ENCODE assay signal across 1 cellular context in genomic region chr5:169867347-169867746, GRCh38.
TF ChIP-seq lines count a peak whose summit lies in the region.

No MANE protein-coding gene starts in this region.

TF ChIP-seq in K562, 482 proteins besides CTCF, POLR2A, EP300 and RAD21 (continued from another document):
- TF ChIP-seq DLX4 (CRISPR knock-in tag; IDR thresholded peaks at IDR 0.05) = no peak
- no peak for TF ChIP-seq JUN (IDR thresholded peaks at IDR 0.05; ENCODE audit: borderline replicate concordance, low read depth, low read length)
- TF ChIP-seq JUN (CRISPR knock-in tag; IDR thresholded peaks at IDR 0.05; ENCODE audit: borderline replicate concordance) = no peak
- no peak for TF ChIP-seq POU5F1 (IDR thresholded peaks at IDR 0.05; ENCODE audit: borderline replicate concordance, low read depth, low read length, partially characterized antibody)
- peak; percentile 19; the same call in 1 of the 2 replicates for TF ChIP-seq GATA2 (CRISPR knock-in tag; IDR thresholded peaks at IDR 0.05)
- no peak for TF ChIP-seq SMAD3 (CRISPR knock-in tag; conservative IDR thresholded peaks at IDR 0.05)
- TF ChIP-seq GATAD2B (IDR thresholded peaks at IDR 0.05; ENCODE audit: borderline replicate concordance) = 0 out of 2 replicates have a peak, but pooled peaks have one; percentile 40
- TF ChIP-seq ZBTB2 (IDR thresholded peaks at IDR 0.05) = peak; percentile 71
- TF ChIP-seq, protein P1, sequence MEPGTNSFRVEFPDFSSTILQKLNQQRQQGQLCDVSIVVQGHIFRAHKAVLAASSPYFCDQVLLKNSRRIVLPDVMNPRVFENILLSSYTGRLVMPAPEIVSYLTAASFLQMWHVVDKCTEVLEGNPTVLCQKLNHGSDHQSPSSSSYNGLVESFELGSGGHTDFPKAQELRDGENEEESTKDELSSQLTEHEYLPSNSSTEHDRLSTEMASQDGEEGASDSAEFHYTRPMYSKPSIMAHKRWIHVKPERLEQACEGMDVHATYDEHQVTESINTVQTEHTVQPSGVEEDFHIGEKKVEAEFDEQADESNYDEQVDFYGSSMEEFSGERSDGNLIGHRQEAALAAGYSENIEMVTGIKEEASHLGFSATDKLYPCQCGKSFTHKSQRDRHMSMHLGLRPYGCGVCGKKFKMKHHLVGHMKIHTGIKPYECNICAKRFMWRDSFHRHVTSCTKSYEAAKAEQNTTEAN (CRISPR knock-in tag; IDR thresholded peaks at IDR 0.05) = no peak
- peak; percentile 72 for TF ChIP-seq DACH1 (IDR thresholded peaks at IDR 0.05; ENCODE audit: partially characterized antibody)
- TF ChIP-seq CHD2 (IDR thresholded peaks at IDR 0.05; ENCODE audit: low read depth, low read length) = no peak
- no peak for TF ChIP-seq MYC (IDR thresholded peaks at IDR 0.05; ENCODE audit: low read depth, low read length)
- TF ChIP-seq MYC (CRISPR knock-in tag; IDR thresholded peaks at IDR 0.05; ENCODE audit: borderline replicate concordance, low read depth) = no peak
- no peak for TF ChIP-seq TEAD4 (IDR thresholded peaks at IDR 0.05; ENCODE audit: low read length)
- TF ChIP-seq TEAD4 (CRISPR knock-in tag; IDR thresholded peaks at IDR 0.05; ENCODE audit: borderline replicate concordance) = no peak
- TF ChIP-seq ZKSCAN8 (CRISPR knock-in tag; IDR thresholded peaks at IDR 0.05) = no peak
- TF ChIP-seq, protein P2, sequence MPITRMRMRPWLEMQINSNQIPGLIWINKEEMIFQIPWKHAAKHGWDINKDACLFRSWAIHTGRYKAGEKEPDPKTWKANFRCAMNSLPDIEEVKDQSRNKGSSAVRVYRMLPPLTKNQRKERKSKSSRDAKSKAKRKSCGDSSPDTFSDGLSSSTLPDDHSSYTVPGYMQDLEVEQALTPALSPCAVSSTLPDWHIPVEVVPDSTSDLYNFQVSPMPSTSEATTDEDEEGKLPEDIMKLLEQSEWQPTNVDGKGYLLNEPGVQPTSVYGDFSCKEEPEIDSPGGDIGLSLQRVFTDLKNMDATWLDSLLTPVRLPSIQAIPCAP (CRISPR knock-in tag; IDR thresholded peaks at IDR 0.05; ENCODE audit: borderline replicate concordance) = no peak
- TF ChIP-seq ZNF175 (CRISPR knock-in tag; IDR thresholded peaks at IDR 0.05; ENCODE audit: low read depth) = no peak
- TF ChIP-seq SRSF1 (IDR thresholded peaks at IDR 0.05; ENCODE audit: low read depth, low read length) = no peak
- TF ChIP-seq RREB1 (CRISPR knock-in tag; IDR thresholded peaks at IDR 0.05) = no peak
- no peak for TF ChIP-seq MCM2 (IDR thresholded peaks at IDR 0.05; ENCODE audit: low read depth)
- no peak for TF ChIP-seq RBM17 (IDR thresholded peaks at IDR 0.05; ENCODE audit: borderline replicate concordance, low read depth, low read length)
- TF ChIP-seq BRCA1 (IDR thresholded peaks at IDR 0.05) = no peak
- TF ChIP-seq BRCA1 (CRISPR knock-in tag; IDR thresholded peaks at IDR 0.05) = no peak
- TF ChIP-seq MITF (IDR thresholded peaks at IDR 0.05) = no peak
- TF ChIP-seq ZNF444 (CRISPR knock-in tag; IDR thresholded peaks at IDR 0.05) = no peak
- no peak for TF ChIP-seq ZNF780A (CRISPR knock-in tag; IDR thresholded peaks at IDR 0.05)
- no peak for TF ChIP-seq NR2C2 (CRISPR knock-in tag; IDR thresholded peaks at IDR 0.05)
- no peak for TF ChIP-seq NR2C2 (tag; IDR thresholded peaks at IDR 0.05)
- peak; percentile 68; the same call in 1 of the 2 replicates for TF ChIP-seq ZC3H11A (IDR thresholded peaks at IDR 0.05; ENCODE audit: low read depth, low read length)
- no peak for TF ChIP-seq KHSRP (IDR thresholded peaks at IDR 0.05)
TF ChIP-seq in K562: peak in this region for 6.
